In genomic region chr7:22793593-22794462, GRCh38 we compare ENCODE assay signal across 25 cellular contexts.
"Had no signal": no experiment of that assay in that cellular context is flagged by ENCODE, and none has a peak within 500 bp of the region (broad histone marks: within the 10 kb centered on the region; RNA-seq: fewer than 3 reads in every experiment).

No MANE protein-coding gene starts in this region.

- H3K27ac ChIP-seq: epithelial cell of prostate, esophagus muscularis mucosa, left ventricle myocardium inferior, lower lobe of right lung, parathyroid adenoma, prostate gland, skin epidermis, testis, tibial nerve, upper lobe of right lung, vagina had no signal

- FAIRE-seq: kidney had no signal

- H3K4me1 ChIP-seq: esophagus muscularis mucosa, left ventricle myocardium inferior, lower lobe of right lung, parathyroid adenoma, prostate gland, testis, tibial nerve, upper lobe of right lung, vagina had no signal

- H3K9me3 ChIP-seq: esophagus muscularis mucosa, left ventricle myocardium inferior, lower lobe of right lung, prostate gland, testis, upper lobe of right lung, vagina had no signal

- H3K4me1 Mint-ChIP-seq: nephron; stimulated activated naive B cell treated with anti-CD40 and anti-IgM and Interleukin-4, amounts not matched to agents 10 μg/mL and 1 μg/mL and 100 μg/mL, for 72 hours; stimulated activated naive CD8-positive, alpha-beta T cell treated with anti-CD3 and anti-CD28 coated beads, Interleukin-15, amount 100 ng/mL, for 72 hours had no signal

- H3K9me3 Mint-ChIP-seq: effector memory CD8-positive, alpha-beta T cell; stimulated activated naive CD8-positive, alpha-beta T cell treated with anti-CD3 and anti-CD28 coated beads, Interleukin-15, amount 100 ng/mL, for 72 hours had no signal

- H2AFZ ChIP-seq: parathyroid adenoma had no signal

- H3K79me2 ChIP-seq: parathyroid adenoma had no signal

- H3K27me3 ChIP-seq: esophagus muscularis mucosa, testis, tibial nerve, upper lobe of right lung, vagina had no signal

- H3K9ac ChIP-seq: parathyroid adenoma had no signal

- H3K27ac Mint-ChIP-seq: effector memory CD8-positive, alpha-beta T cell; naive B cell; nephron; stimulated activated naive B cell treated with anti-CD40 and anti-IgM and Interleukin-4, amounts not matched to agents 10 μg/mL and 1 μg/mL and 100 μg/mL, for 72 hours; stimulated activated naive CD8-positive, alpha-beta T cell treated with anti-CD3 and anti-CD28 coated beads, Interleukin-15, amount 100 ng/mL, for 72 hours had no signal

- H3K4me3 Mint-ChIP-seq: effector memory CD8-positive, alpha-beta T cell; naive B cell; nephron; stimulated activated naive B cell treated with anti-CD40 and anti-IgM and Interleukin-4, amounts not matched to agents 10 μg/mL and 1 μg/mL and 100 μg/mL, for 72 hours; stimulated activated naive CD8-positive, alpha-beta T cell treated with anti-CD3 and anti-CD28 coated beads, Interleukin-15, amount 100 ng/mL, for 72 hours had no signal

- H3K36me3 ChIP-seq: esophagus muscularis mucosa, left ventricle myocardium inferior, lower lobe of right lung, prostate gland, tibial nerve, upper lobe of right lung, vagina had no signal

- H3K27me3 Mint-ChIP-seq: naive B cell had no signal

- DNase-seq: effector memory CD8-positive, alpha-beta T cell; foreskin fibroblast; kidney; left cardiac atrium; left ventricle myocardium inferior; lower lobe of right lung; mesenchymal stem cell; naive B cell; occipital lobe; retina; stimulated activated CD4-positive, alpha-beta T cell treated with anti-CD3 and anti-CD28 coated beads, Interleukin-2, amount 100 ng/mL, for 24 hours; stimulated activated CD4-positive, alpha-beta T cell treated with anti-CD3 and anti-CD28 coated beads, Interleukin-4, amount 100 ng/mL, for 4 hours; stimulated activated naive B cell treated with anti-CD40 and anti-IgM and Interleukin-4, amounts not matched to agents 10 μg/mL and 1 μg/mL and 100 μg/mL, for 72 hours; stimulated activated naive CD8-positive, alpha-beta T cell treated with anti-CD3 and anti-CD28 coated beads, Interleukin-15, amount 100 ng/mL, for 72 hours; testis; upper lobe of right lung had no signal

- H3K4me3 ChIP-seq: esophagus muscularis mucosa, left ventricle myocardium inferior, lower lobe of right lung, prostate gland, skin epidermis, testis, tibial nerve, upper lobe of right lung, vagina had no signal

- ATAC-seq: effector memory CD8-positive, alpha-beta T cell; left cardiac atrium; lower lobe of right lung; sciatic nerve; stimulated activated naive B cell treated with anti-CD40 and anti-IgM and Interleukin-4, amounts not matched to agents 10 μg/mL and 1 μg/mL and 100 μg/mL, for 72 hours; stimulated activated naive CD8-positive, alpha-beta T cell treated with anti-CD3 and anti-CD28 coated beads, Interleukin-15, amount 100 ng/mL, for 72 hours; upper lobe of right lung had no signal
